In the genomic region with DNA sequence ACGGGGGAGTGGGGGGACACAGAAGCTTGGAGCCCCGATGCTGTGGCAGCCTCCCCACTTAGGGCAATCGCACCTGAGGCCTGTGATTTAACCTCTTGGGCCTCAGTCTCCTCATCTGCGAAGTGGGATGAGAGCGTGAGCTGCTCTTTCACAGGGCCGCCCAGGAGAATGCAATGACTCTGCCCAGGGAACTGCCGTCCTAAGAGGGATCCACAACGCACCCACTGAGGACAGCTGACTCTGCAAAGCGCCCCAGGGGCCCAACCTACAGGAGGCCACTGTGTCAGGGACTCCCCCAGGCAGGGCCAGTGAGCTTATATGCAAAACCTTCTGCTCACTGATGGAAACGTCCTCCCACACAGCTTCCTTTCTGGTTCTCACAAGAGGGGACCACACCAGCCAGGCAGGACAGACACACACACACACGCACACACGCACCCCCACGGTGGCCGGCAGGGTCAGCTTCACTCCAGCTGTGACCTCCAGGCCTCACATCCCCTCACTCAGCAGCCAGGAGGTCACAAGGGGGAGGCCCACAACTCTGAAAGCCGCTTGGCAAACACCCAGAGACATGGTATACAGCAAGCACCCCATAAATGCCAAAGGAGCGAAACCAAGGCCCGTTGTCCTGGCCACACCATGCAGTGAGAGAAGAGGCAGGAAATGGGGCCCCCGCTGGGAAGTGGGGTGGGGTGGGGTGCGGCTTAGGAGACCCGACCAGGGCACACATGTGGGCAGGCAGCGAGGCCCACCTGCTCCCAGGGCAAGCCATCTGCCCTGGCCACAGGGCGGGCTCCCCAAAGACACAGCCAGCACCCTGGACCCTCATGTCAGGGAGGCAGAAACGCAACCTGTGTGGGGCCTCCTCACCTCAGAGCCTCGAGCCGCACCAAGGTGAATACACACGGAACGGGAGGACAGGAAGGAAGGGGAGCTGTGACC, we compare ENCODE assay signal across 7 cellular contexts.
DNase-seq lines count a peak whose midpoint lies in the region; ATAC-seq and TF ChIP-seq lines count a peak whose summit lies in the region.

No MANE protein-coding gene starts in this region.

- peak overlapping the region; percentile 57 for H3K4me3 Mint-ChIP-seq in activated CD8-positive, alpha-beta T cell treated with anti-CD3 and anti-CD28 coated beads for 36 hours

- H3K9me3 ChIP-seq in upper lobe of right lung = no peaks in the 10 kb centered on the region

- H3K27me3 ChIP-seq in upper lobe of right lung = no peaks in the 10 kb centered on the region

- DNase-seq in GM19240 (ENCODE audit: insufficient read length, low spot score) (peak; percentile 99), upper lobe of right lung (no peak), D341Med (ENCODE audit: low spot score) (no peak), posterior cingulate gyrus (no peak)
- DNase-seq in activated CD8-positive, alpha-beta T cell treated with anti-CD3 and anti-CD28 coated beads for 36 hours = peak; percentile 93
- peak; percentile 61 to 74 for DNase-seq in stimulated activated CD4-positive, alpha-beta T cell treated with anti-CD3 and anti-CD28 coated beads, Interleukin-2, amount 100 ng/mL, for 24 hours

- TF ChIP-seq CTCF in activated CD8-positive, alpha-beta T cell treated with anti-CD3 and anti-CD28 coated beads for 36 hours (IDR thresholded peaks at IDR 0.05) = no peak
- TF ChIP-seq CTCF in upper lobe of right lung (IDR thresholded peaks at IDR 0.05) = no peak

- no peak overlapping the region for H3K4me3 ChIP-seq in upper lobe of right lung

- intact Hi-C loops in activated CD8-positive, alpha-beta T cell treated with anti-CD3 and anti-CD28 coated beads for 36 hours (cut with micrococcal nuclease) = no loop called here
- intact Hi-C loops in upper lobe of right lung (cut with DNase I) (no loop called here), posterior cingulate gyrus (cut with DNase I) (no loop called here)

- H3K4me1 Mint-ChIP-seq in activated CD8-positive, alpha-beta T cell treated with anti-CD3 and anti-CD28 coated beads for 36 hours (ENCODE audit: low read depth) = peaks cover 58% of the 10 kb centered on the region

- CTCF ChIA-PET in activated CD8-positive, alpha-beta T cell treated with anti-CD3 and anti-CD28 coated beads for 36 hours (lab: Charles Lee) = interaction anchor here (1.2 kb wide), 2 partner anchors 41 to 52 kb away, joined by 5 read pairs; no protein-coding TSS in a partner anchor

- POLR2A ChIA-PET in activated CD8-positive, alpha-beta T cell treated with anti-CD3 and anti-CD28 coated beads for 36 hours (lab: Charles Lee) = interaction anchor here (0.8 to 1.4 kb wide), 8 partner anchors 8 to 268 kb away, joined by 3 to 4 read pairs (median 3); no protein-coding TSS in a partner anchor

- peak; percentile 88 for ATAC-seq in HG03039 (IDR thresholded peaks at IDR 0.05; ENCODE audit: unreplicated experiment)
- peak; percentile 94 for ATAC-seq in activated CD8-positive, alpha-beta T cell treated with anti-CD3 and anti-CD28 coated beads for 36 hours
- no peak for ATAC-seq in upper lobe of right lung

- H3K36me3 ChIP-seq in upper lobe of right lung = peaks cover 19% of the 10 kb centered on the region

- H3K27ac Mint-ChIP-seq in activated CD8-positive, alpha-beta T cell treated with anti-CD3 and anti-CD28 coated beads for 36 hours = peak overlapping the region; percentile 98

- no peaks in the 10 kb centered on the region for H3K9me3 Mint-ChIP-seq in activated CD8-positive, alpha-beta T cell treated with anti-CD3 and anti-CD28 coated beads for 36 hours

- H3K27me3 Mint-ChIP-seq in activated CD8-positive, alpha-beta T cell treated with anti-CD3 and anti-CD28 coated beads for 36 hours = no peaks in the 10 kb centered on the region

- peaks cover 24% of the 10 kb centered on the region for H3K4me1 ChIP-seq in upper lobe of right lung

- H3K27ac ChIP-seq in upper lobe of right lung = no peak overlapping the region

- peaks cover 13% of the 10 kb centered on the region for H3K36me3 Mint-ChIP-seq in activated CD8-positive, alpha-beta T cell treated with anti-CD3 and anti-CD28 coated beads for 36 hours (ENCODE audit: low read depth)

Comparison
In these comparisons a context has a peak if more than half of its experiments do, and no peak if none do; other contexts are left out.
1. DNase-seq: peak in GM19240 (single experiment), activated CD8-positive, alpha-beta T cell treated with anti-CD3 and anti-CD28 coated beads for 36 hours (single experiment) and stimulated activated CD4-positive, alpha-beta T cell treated with anti-CD3 and anti-CD28 coated beads, Interleukin-2, amount 100 ng/mL, for 24 hours (2 of 2); none in upper lobe of right lung (single experiment), D341Med (single experiment) and posterior cingulate gyrus (0 of 10).